9 cellular contexts compared by ENCODE assay signal in genomic region chr6:56652994-56653393, GRCh38. TPM values are rescaled to one million over a fixed set of nuclear protein-coding genes. Genes with fewer than 3 reads are reported as not detected.
DNase-seq lines count a peak whose midpoint lies in the region; ATAC-seq, FAIRE-seq and TF ChIP-seq lines count a peak whose summit lies in the region.
"Had no signal": no experiment of that assay in that cellular context is flagged by ENCODE, and none has a peak within 500 bp of the region (broad histone marks: within the 10 kb centered on the region; RNA-seq: fewer than 3 reads in every experiment).

No MANE protein-coding gene starts in this region.

- CTCF ChIA-PET in endothelial cell of umbilical vein (lab: Charles Lee), result interaction anchor here (0.8 to 3.7 kb wide), 9 partner anchors 10 to 198 kb away, joined by 3 to 24 read pairs (median 4); partner anchors contain the start of gene DST

- peak overlapping the region; percentile 81 for H3K4me2 ChIP-seq in endothelial cell of umbilical vein (ENCODE audit: insufficient read depth, low read length)

- peak; percentile 31 for DNase-seq in AG20443 (ENCODE audit: low spot score)
- peak; percentile 17 for DNase-seq in NCI-H2196 (lab: John Stamatoyannopoulos, UW; ENCODE audit: unreplicated experiment)
- DNase-seq in endothelial cell of umbilical vein (ENCODE audit: low read depth, low spot score), result peak; percentile 86
- no peak for DNase-seq in mucosa of descending colon
- DNase-seq in retina, result no peak
- DNase-seq in MV-4-11 (lab: John Stamatoyannopoulos, UW), result no peak
- DNase-seq: kidney had no signal

- TF ChIP-seq CTCF in endothelial cell of umbilical vein (IDR thresholded peaks at IDR 0.05; ENCODE audit: extremely low read depth in 1 of 2, insufficient read depth in 1 of 2, low read depth in 1 of 2, low read length in 2 of 2) (no peak), mucosa of descending colon (IDR thresholded peaks at IDR 0.05) (no peak)

- H3K4me3 ChIP-seq in endothelial cell of umbilical vein (replicated peaks in 1 of 3; ENCODE audit: insufficient read depth in 1 of 3, low read depth in 1 of 3, low read length in 3 of 3) (no peak overlapping the region), mucosa of descending colon (no peak overlapping the region)

- dilution Hi-C loops in endothelial cell of umbilical vein (cut with MboI; ENCODE audit: extremely low pct_ligation_motif_present, low sequenced_read_pairs), result no loop called here

- H4K20me1 ChIP-seq in endothelial cell of umbilical vein (replicated peaks; ENCODE audit: control insufficient read depth, extremely low read depth, insufficient read depth, low read length), result no peaks in the 10 kb centered on the region

- POLR2A ChIA-PET in endothelial cell of umbilical vein (lab: Charles Lee), result no interaction called here

- TF ChIP-seq POLR2A in endothelial cell of umbilical vein (IDR thresholded peaks at IDR 0.05; ENCODE audit: low read depth, low read length), result no peak

- peaks cover 5% of the 10 kb centered on the region for H3K79me2 ChIP-seq in endothelial cell of umbilical vein (ENCODE audit: control insufficient read depth, insufficient read depth, low read length)

- peak; percentile 64 for FAIRE-seq in endothelial cell of umbilical vein (lab: Jason Lieb, UNC)
- FAIRE-seq: kidney had no signal

- H3K36me3 ChIP-seq in endothelial cell of umbilical vein (ENCODE audit: control insufficient read depth in 2 of 2, extremely low read depth in 1 of 2, insufficient read depth in 2 of 2, low read length in 2 of 2) (peaks cover 0 to 7% of the 10 kb centered on the region in 2 experiments), mucosa of descending colon (ENCODE audit: low read depth) (no peaks in the 10 kb centered on the region)

- ATAC-seq in mucosa of descending colon, result peak; percentile 64
- no peak for ATAC-seq in GM19035 (IDR thresholded peaks at IDR 0.05; ENCODE audit: unreplicated experiment)
- no peak for ATAC-seq in HG03045 (IDR thresholded peaks at IDR 0.05; ENCODE audit: unreplicated experiment)

- H3K9me3 ChIP-seq in endothelial cell of umbilical vein (replicated peaks; ENCODE audit: control insufficient read depth, insufficient read depth, low read length) (no peaks in the 10 kb centered on the region), mucosa of descending colon (no peaks in the 10 kb centered on the region)

- BruUV-seq in endothelial cell of umbilical vein (replicated peaks; lab: Mats Ljungman, UMichigan), result no TSS peak

- H3K9ac ChIP-seq in endothelial cell of umbilical vein (replicated peaks; ENCODE audit: extremely low read depth, insufficient read depth, low read length), result peak overlapping the region; percentile 33

- intact Hi-C loops in endothelial cell of umbilical vein (cut with micrococcal nuclease) (loop anchor here (5.0 kb wide), 2 partner anchors 39 to 199 kb away; no protein-coding TSS in a partner anchor), mucosa of descending colon (cut with DNase I, micrococcal nuclease) (no loop called here)

- H3K9me1 ChIP-seq in endothelial cell of umbilical vein (replicated peaks; ENCODE audit: control insufficient read depth, extremely low read depth, insufficient read depth, low read length), result no peaks in the 10 kb centered on the region

- H3K4me1 ChIP-seq in endothelial cell of umbilical vein (ENCODE audit: control insufficient read depth, extremely low read depth, insufficient read depth, low read length), result peaks cover 46% of the 10 kb centered on the region
- H3K4me1 ChIP-seq in mucosa of descending colon (ENCODE audit: low read depth), result peaks cover 27% of the 10 kb centered on the region

- H2AFZ ChIP-seq in endothelial cell of umbilical vein (ENCODE audit: low read depth, low read length), result no peak overlapping the region

- no peaks in the 10 kb centered on the region for H3K27me3 ChIP-seq in endothelial cell of umbilical vein (ENCODE audit: control insufficient read depth in 2 of 2, insufficient read depth in 2 of 2, low read length in 2 of 2)

- H3K27ac ChIP-seq in endothelial cell of umbilical vein (ENCODE audit: insufficient read depth, low read depth, low read length), result peak overlapping the region; percentile 66

TF ChIP-seq in endothelial cell of umbilical vein, 7 proteins besides CTCF, POLR2A, EP300 and RAD21:
- peak; percentile 54 for TF ChIP-seq FOS (IDR thresholded peaks at IDR 0.05; ENCODE audit: borderline replicate concordance, insufficient read depth, low read length)
- TF ChIP-seq POLR2AphosphoS5 (IDR thresholded peaks at IDR 0.05; ENCODE audit: insufficient read depth, low read depth, low read length), result no peak
- TF ChIP-seq JUN (IDR thresholded peaks at IDR 0.05; ENCODE audit: borderline replicate concordance, insufficient read depth, insufficient read length, low read depth), result peak; percentile 48
- TF ChIP-seq MAX (IDR thresholded peaks at IDR 0.05; ENCODE audit: insufficient read depth, insufficient read length), result no peak
- TF ChIP-seq MYC (IDR thresholded peaks at IDR 0.05; ENCODE audit: low read depth, low read length), result no peak
- no peak for TF ChIP-seq GATA2 (IDR thresholded peaks at IDR 0.05; ENCODE audit: insufficient read depth, insufficient read length, low read depth, low read length)
- TF ChIP-seq EZH2 (IDR thresholded peaks at IDR 0.05; ENCODE audit: borderline replicate concordance, low read depth, low read length, severe bottlenecking), result no peak

RNA-seq across cellular contexts. Expression of gene DST, which starts 10.3 kb away (rescaled TPM):
- total RNA-seq in endothelial cell of umbilical vein (206 and 253 TPM in 2 replicates), mucosa of descending colon (100 to 1,000 TPM; 208 to 580 (median 356) TPM)
- polyA plus RNA-seq in endothelial cell of umbilical vein, result 62.3 and 70.2 TPM in 2 replicates
- polyA plus RNA-seq in endothelial cell of umbilical vein (2011; cell fraction: cytosol; rRNA removed), result 37.1 and 41.0 TPM in 2 replicates
- polyA plus RNA-seq in endothelial cell of umbilical vein (2011; cell fraction: nucleus; rRNA removed), result 386 and 476 TPM in 2 replicates
- polyA plus RNA-seq in endothelial cell of umbilical vein (2012), result 110 and 119 TPM in 2 replicates
- 406 and 457 TPM in 2 replicates for polyA minus RNA-seq in endothelial cell of umbilical vein
- 27.3 TPM for polyA minus RNA-seq in endothelial cell of umbilical vein (2011; cell fraction: cytosol; rRNA and poly(A)+ RNA removed)
- 1,287 and 1,746 TPM in 2 replicates for polyA minus RNA-seq in endothelial cell of umbilical vein (2011; cell fraction: nucleus; rRNA and poly(A)+ RNA removed)

Comparison
In these comparisons a context has a peak if more than half of its experiments do, and no peak if none do; other contexts are left out.
1. DNase-seq: peak in AG20443 (single experiment), NCI-H2196 (single experiment) and endothelial cell of umbilical vein (single experiment); none in mucosa of descending colon (0 of 3), retina (single experiment) and MV-4-11 (single experiment).